ENCODE assay signal across 1 cellular context in the genomic region with DNA sequence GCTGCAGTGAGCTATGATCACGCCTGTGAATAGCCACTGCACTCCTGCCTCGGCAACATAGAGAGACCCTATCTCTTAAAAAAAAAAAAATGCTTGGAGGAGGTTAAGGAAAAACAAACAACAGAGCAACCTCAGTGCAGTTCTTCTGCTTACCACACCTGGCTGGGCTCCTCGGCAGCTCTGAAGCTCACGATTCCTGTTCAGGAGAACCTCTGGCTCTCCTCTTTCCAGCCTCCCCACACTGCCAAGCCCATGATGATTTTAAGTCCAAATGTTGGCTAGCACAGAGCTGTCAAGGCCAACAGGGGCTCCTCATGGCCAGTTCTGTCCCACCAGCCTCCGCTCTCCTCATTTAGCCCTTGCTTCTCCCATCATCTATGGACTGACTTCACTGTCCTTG.
TF ChIP-seq lines count a peak whose summit lies in the region.

No MANE protein-coding gene starts in this region.

TF ChIP-seq in SK-N-SH treated with all-trans-retinoic acid at 6 μM for 48 hours, 23 proteins besides CTCF, POLR2A, EP300 and RAD21 (continued from another document):
- TF ChIP-seq, protein P1, sequence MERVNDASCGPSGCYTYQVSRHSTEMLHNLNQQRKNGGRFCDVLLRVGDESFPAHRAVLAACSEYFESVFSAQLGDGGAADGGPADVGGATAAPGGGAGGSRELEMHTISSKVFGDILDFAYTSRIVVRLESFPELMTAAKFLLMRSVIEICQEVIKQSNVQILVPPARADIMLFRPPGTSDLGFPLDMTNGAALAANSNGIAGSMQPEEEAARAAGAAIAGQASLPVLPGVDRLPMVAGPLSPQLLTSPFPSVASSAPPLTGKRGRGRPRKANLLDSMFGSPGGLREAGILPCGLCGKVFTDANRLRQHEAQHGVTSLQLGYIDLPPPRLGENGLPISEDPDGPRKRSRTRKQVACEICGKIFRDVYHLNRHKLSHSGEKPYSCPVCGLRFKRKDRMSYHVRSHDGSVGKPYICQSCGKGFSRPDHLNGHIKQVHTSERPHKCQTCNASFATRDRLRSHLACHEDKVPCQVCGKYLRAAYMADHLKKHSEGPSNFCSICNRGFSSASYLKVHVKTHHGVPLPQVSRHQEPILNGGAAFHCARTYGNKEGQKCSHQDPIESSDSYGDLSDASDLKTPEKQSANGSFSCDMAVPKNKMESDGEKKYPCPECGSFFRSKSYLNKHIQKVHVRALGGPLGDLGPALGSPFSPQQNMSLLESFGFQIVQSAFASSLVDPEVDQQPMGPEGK (CRISPR knock-in tag; IDR thresholded peaks at IDR 0.05; ENCODE audit: borderline replicate concordance), result no peak
- no peak for TF ChIP-seq CSRNP3 (CRISPR knock-in tag; IDR thresholded peaks at IDR 0.05)
- no peak for TF ChIP-seq ISL1 (CRISPR knock-in tag; IDR thresholded peaks at IDR 0.05)
- TF ChIP-seq ZFP30 (CRISPR knock-in tag; IDR thresholded peaks at IDR 0.05), result no peak
- TF ChIP-seq ESRRG (CRISPR knock-in tag; IDR thresholded peaks at IDR 0.05), result no peak
- TF ChIP-seq BACH2 (CRISPR knock-in tag; IDR thresholded peaks at IDR 0.05; ENCODE audit: borderline replicate concordance), result no peak
- TF ChIP-seq ZNF70 (CRISPR knock-in tag; IDR thresholded peaks at IDR 0.05), result no peak
- TF ChIP-seq ZNF8 (CRISPR knock-in tag; IDR thresholded peaks at IDR 0.05), result no peak
- TF ChIP-seq ZFP3 (CRISPR knock-in tag; IDR thresholded peaks at IDR 0.05), result no peak
- no peak for TF ChIP-seq CSDC2 (CRISPR knock-in tag; IDR thresholded peaks at IDR 0.05)
- no peak for TF ChIP-seq ZNF565 (CRISPR knock-in tag; conservative IDR thresholded peaks at IDR 0.05; ENCODE audit: low read depth)
- no peak for TF ChIP-seq ARNTL (CRISPR knock-in tag; IDR thresholded peaks at IDR 0.05; ENCODE audit: borderline replicate concordance, low read depth)
- no peak for TF ChIP-seq ZC3H10 (CRISPR knock-in tag; IDR thresholded peaks at IDR 0.05)
- no peak for TF ChIP-seq GLIS3 (CRISPR knock-in tag; IDR thresholded peaks at IDR 0.05)
- TF ChIP-seq SNAI2 (CRISPR knock-in tag; IDR thresholded peaks at IDR 0.05), result no peak
